Comparison of ENCODE assay signal across 8 cellular contexts in the genomic region with DNA sequence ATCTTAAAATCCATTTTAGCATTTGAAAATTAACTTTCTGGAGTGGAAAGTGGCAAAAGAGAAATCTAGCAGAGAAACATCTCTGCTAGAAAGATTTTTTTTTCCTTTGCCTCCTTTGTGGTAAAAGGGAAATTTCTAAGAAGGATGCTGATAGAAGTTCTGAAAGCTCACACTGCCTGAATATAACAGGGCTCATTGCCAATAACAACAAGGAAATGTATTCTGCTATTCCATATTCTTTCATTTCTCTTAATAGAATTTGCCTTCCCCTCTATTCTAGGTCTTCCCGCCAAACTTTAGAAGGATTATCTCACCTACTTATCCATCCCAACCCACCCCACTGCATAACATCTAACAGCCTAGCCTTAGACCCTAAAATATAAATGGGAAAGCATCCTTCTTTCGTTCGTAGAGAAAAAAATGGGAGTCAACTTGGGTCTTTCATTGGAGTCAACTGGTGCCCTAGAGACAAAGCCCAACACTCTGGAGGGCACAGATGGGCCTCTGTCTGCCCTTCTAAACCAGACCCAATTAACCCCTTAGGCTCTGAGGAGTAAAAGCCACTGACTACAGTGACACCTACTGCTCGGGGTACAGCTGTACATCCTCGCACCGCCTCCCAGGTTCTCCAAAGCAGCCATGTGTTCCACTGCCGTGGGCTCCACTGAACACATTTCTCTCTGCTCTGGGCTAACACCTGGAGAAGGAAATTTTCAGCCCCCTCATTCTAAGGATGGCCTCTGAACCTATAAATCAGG.
A peak's percentile ranks its signal among the peaks of the same experiment; 100 is the strongest.
DNase-seq lines count a peak whose midpoint lies in the region; ATAC-seq, FAIRE-seq and TF ChIP-seq lines count a peak whose summit lies in the region.

No MANE protein-coding gene starts in this region.

- H3K4me1 ChIP-seq in breast epithelium (peaks cover 0 to 6% of the 10 kb centered on the region in 2 donors), mucosa of descending colon (ENCODE audit: low read depth) (peaks cover 12% of the 10 kb centered on the region), body of pancreas (peaks cover 23% of the 10 kb centered on the region)

- H3K9me3 ChIP-seq in breast epithelium: no peaks in the 10 kb centered on the region
- no peaks in the 10 kb centered on the region for H3K9me3 ChIP-seq in mucosa of descending colon
- H3K9me3 ChIP-seq in body of pancreas: no peaks in the 10 kb centered on the region

- CTCF ChIA-PET in RWPE1 (lab: Yijun Ruan, JAX): interaction anchor here (0.7 to 1.2 kb wide), 3 partner anchors 300 to 855 kb away, joined by 3 to 6 read pairs (median 3); no protein-coding TSS in a partner anchor

- no peak for TF ChIP-seq POLR2A in GM12891 (IDR thresholded peaks at IDR 0.05; ENCODE audit: low read depth, low read length)
- no peak for TF ChIP-seq POLR2A in breast epithelium (IDR thresholded peaks at IDR 0.05)
- no peak for TF ChIP-seq POLR2A in body of pancreas (IDR thresholded peaks at IDR 0.05)

- FAIRE-seq in GM12891 (lab: Jason Lieb, UNC): peak; percentile 31

- no peaks in the 10 kb centered on the region for H3K36me3 ChIP-seq in breast epithelium
- no peaks in the 10 kb centered on the region for H3K36me3 ChIP-seq in mucosa of descending colon (ENCODE audit: low read depth)
- no peaks in the 10 kb centered on the region for H3K36me3 ChIP-seq in body of pancreas (replicated peaks in 1 of 2; ENCODE audit: insufficient read depth in 1 of 2, low read depth in 2 of 2)

- H3K4me3 ChIP-seq in breast epithelium (peak overlapping the region; percentile 37 to 61 (median 43)), mucosa of descending colon (no peak overlapping the region), body of pancreas (no peak overlapping the region)

- peak; percentile 31 for TF ChIP-seq CTCF in AG09319 (IDR thresholded peaks at IDR 0.05; ENCODE audit: low read depth, low read length)
- no peak for TF ChIP-seq CTCF in breast epithelium (IDR thresholded peaks at IDR 0.05)
- TF ChIP-seq CTCF in mucosa of descending colon (IDR thresholded peaks at IDR 0.05): no peak
- peak in 1 of 7 experiments; percentile 7 for TF ChIP-seq CTCF in body of pancreas (IDR thresholded peaks at IDR 0.05)
- TF ChIP-seq CTCF in RWPE1 (conservative IDR thresholded peaks at IDR 0.05; ENCODE audit: low read depth): no peak

- POLR2A ChIA-PET in RWPE1 (lab: Yijun Ruan, JAX; ENCODE audit: low non-redundant PET): no interaction called here

- ATAC-seq in mucosa of descending colon (peak; percentile 32), body of pancreas (no peak)

- H3K27me3 ChIP-seq in breast epithelium (no peaks in the 10 kb centered on the region), body of pancreas (no peaks in the 10 kb centered on the region)

- DNase-seq in AG09319 (ENCODE audit: extremely low read depth, low read depth) (no peak), GM12891 (ENCODE audit: insufficient read length, low spot score) (no peak), NCI-H510A treated with DMSO at 0.1 percent for 48 hours (lab: John Stamatoyannopoulos, UW) (peak; percentile 48), breast epithelium (ENCODE audit: low spot score in 2 of 2) (no peak), mucosa of descending colon (no peak), body of pancreas (no peak), activated gamma-delta T cell (lab: John Stamatoyannopoulos, UW) (no peak), RWPE1 (ENCODE audit: low spot score) (no peak)

- 82 to 91% methylated on average over 7 of the region's 7 CpGs for WGBS in body of pancreas, 2 donors

- intact Hi-C loops in breast epithelium (cut with DNase I; ENCODE audit: low total_unique reads): loop anchor here (5.0 kb wide), 1 partner anchor 102 kb away; a partner anchor contains a TSS
- intact Hi-C loops in mucosa of descending colon (cut with DNase I, micrococcal nuclease): no loop called here
- intact Hi-C loops in body of pancreas (cut with DNase I): no loop called here

- H3K27ac ChIP-seq in breast epithelium: peak overlapping the region; percentile 83 to 87
- H3K27ac ChIP-seq in body of pancreas: peak overlapping the region in 2 of 4 donors; percentile 33 to 59
- no peak overlapping the region for H3K27ac ChIP-seq in RWPE1

TF ChIP-seq in GM12891, 5 proteins besides CTCF, POLR2A, EP300 and RAD21:
- TF ChIP-seq TAF1 (IDR thresholded peaks at IDR 0.05; ENCODE audit: low read depth, low read length) (no peak), SPI1 (IDR thresholded peaks at IDR 0.05; ENCODE audit: low read depth, low read length) (no peak), POU2F2 (IDR thresholded peaks at IDR 0.05; ENCODE audit: low read depth, low read length) (no peak), POLR2AphosphoS5 (IDR thresholded peaks at IDR 0.05; ENCODE audit: low read depth, low read length) (no peak), PAX5 (IDR thresholded peaks at IDR 0.05; ENCODE audit: insufficient read depth, low read length, severe bottlenecking) (no peak)

Comparison
In these comparisons a context has a peak if more than half of its experiments do, and no peak if none do; other contexts are left out.
1. H3K4me3 ChIP-seq: peak in breast epithelium (3 of 3); none in mucosa of descending colon (single experiment) and body of pancreas (0 of 2).